1 cellular context compared by ENCODE assay signal in the genomic region with DNA sequence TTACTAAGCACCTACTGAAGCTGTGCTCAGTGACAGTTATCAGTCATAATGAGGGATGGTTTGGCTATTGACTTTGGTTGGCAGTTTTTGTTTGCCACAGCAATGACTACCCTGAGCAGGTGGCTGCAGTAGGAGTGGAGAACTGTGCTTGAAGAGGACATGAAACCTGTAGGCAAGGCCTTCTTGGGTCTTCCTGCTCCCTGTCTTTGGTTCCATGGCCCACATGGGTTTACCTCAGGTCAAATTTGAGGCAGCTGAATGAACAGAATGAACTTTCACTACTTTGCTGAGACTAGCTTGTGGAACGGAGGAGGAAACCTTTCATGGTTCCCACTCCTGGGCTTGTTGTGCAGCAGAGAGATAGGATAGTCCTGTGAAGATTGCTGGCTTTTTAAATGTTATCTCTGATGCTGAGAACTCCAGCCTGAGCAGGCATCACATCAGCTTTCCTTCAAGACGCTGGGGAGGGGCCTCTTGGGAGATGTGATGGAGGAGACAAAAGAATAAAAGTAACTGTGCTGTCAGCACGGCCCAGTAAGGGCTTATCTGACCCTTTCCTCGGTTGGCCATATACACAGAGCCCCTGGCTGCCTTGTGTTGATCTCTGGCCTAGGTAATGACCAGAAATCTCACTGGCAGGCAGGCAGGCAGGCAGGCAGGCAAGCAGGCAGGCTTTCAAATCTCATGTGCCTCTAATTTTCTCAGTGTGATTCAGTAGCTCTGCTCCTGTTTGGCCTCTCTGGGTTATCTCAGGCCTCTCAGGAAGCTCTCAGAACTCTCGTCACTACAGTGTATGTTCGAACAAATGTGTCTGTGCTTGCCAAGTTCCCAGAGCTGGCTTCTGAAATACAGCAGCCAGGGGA.
TF ChIP-seq lines count a peak whose summit lies in the region.

No MANE protein-coding gene starts in this region.

TF ChIP-seq in GM12878, 131 proteins besides CTCF, POLR2A, EP300 and RAD21:
- TF ChIP-seq RUNX3 (IDR thresholded peaks at IDR 0.05; ENCODE audit: low read length) (peak; percentile 56), IKZF1 (conservative IDR thresholded peaks at IDR 0.05) (peak; percentile 24; the same call in 1 of the 2 replicates), TBL1XR1 (IDR thresholded peaks at IDR 0.05; ENCODE audit: low read depth, low read length) (no peak), TCF12 (IDR thresholded peaks at IDR 0.05; ENCODE audit: low read depth, low read length) (peak; percentile 67; the same call in 1 of the 2 replicates), SPI1 (IDR thresholded peaks at IDR 0.05; ENCODE audit: borderline replicate concordance, insufficient read depth, low read depth, low read length) (0 out of 2 replicates have a peak, but pooled peaks have one; percentile 5), MEF2A (IDR thresholded peaks at IDR 0.05; ENCODE audit: insufficient read depth, low read depth, low read length) (0 out of 2 replicates have a peak, but pooled peaks have one; percentile 19), PAX5 (IDR thresholded peaks at IDR 0.05; ENCODE audit: borderline replicate concordance, low read depth, low read length) (no peak), NFIC (IDR thresholded peaks at IDR 0.05; ENCODE audit: low read depth, low read length) (0 out of 2 replicates have a peak, but pooled peaks have one; percentile 20), POU2F2 (IDR thresholded peaks at IDR 0.05; ENCODE audit: borderline replicate concordance, low read depth, low read length) (0 out of 3 replicates have a peak, but pooled peaks have one; percentile 14), MTA3 (IDR thresholded peaks at IDR 0.05; ENCODE audit: borderline replicate concordance, low read length) (no peak), TCF3 (IDR thresholded peaks at IDR 0.05; ENCODE audit: borderline replicate concordance, insufficient read depth, low read depth, low read length) (peak; percentile 62; the same call in 1 of the 2 replicates), MEF2B (IDR thresholded peaks at IDR 0.05; ENCODE audit: partially characterized antibody, poor library complexity, severe bottlenecking) (peak; percentile 53), SRF (IDR thresholded peaks at IDR 0.05; ENCODE audit: low read depth in 2 of 2, low read length in 2 of 2) (peak; percentile 38 to 53; a peak in 1 of 4 replicates), EED (IDR thresholded peaks at IDR 0.05; ENCODE audit: low read depth) (peak; percentile 55; the same call in 1 of the 2 replicates), CREB1 (IDR thresholded peaks at IDR 0.05; ENCODE audit: low read depth) (0 out of 2 replicates have a peak, but pooled peaks have one; percentile 10), NBN (IDR thresholded peaks at IDR 0.05) (no peak; the same call in 1 of the 2 replicates)
- TF ChIP-seq, protein P1, sequence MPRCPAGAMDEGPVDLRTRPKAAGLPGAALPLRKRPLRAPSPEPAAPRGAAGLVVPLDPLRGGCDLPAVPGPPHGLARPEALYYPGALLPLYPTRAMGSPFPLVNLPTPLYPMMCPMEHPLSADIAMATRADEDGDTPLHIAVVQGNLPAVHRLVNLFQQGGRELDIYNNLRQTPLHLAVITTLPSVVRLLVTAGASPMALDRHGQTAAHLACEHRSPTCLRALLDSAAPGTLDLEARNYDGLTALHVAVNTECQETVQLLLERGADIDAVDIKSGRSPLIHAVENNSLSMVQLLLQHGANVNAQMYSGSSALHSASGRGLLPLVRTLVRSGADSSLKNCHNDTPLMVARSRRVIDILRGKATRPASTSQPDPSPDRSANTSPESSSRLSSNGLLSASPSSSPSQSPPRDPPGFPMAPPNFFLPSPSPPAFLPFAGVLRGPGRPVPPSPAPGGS (IDR thresholded peaks at IDR 0.05; ENCODE audit: borderline replicate concordance, insufficient read depth, low read depth, low read length, poor library complexity, severe bottlenecking) = peak; percentile 31
- TF ChIP-seq, protein P2, sequence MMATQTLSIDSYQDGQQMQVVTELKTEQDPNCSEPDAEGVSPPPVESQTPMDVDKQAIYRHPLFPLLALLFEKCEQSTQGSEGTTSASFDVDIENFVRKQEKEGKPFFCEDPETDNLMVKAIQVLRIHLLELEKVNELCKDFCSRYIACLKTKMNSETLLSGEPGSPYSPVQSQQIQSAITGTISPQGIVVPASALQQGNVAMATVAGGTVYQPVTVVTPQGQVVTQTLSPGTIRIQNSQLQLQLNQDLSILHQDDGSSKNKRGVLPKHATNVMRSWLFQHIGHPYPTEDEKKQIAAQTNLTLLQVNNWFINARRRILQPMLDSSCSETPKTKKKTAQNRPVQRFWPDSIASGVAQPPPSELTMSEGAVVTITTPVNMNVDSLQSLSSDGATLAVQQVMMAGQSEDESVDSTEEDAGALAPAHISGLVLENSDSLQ (IDR thresholded peaks at IDR 0.05) = peak; percentile 87
- TF ChIP-seq, protein P3, sequence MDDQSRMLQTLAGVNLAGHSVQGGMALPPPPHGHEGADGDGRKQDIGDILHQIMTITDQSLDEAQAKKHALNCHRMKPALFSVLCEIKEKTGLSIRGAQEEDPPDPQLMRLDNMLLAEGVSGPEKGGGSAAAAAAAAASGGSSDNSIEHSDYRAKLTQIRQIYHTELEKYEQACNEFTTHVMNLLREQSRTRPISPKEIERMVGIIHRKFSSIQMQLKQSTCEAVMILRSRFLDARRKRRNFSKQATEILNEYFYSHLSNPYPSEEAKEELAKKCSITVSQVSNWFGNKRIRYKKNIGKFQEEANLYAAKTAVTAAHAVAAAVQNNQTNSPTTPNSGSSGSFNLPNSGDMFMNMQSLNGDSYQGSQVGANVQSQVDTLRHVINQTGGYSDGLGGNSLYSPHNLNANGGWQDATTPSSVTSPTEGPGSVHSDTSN (IDR thresholded peaks at IDR 0.05; ENCODE audit: insufficient replicate concordance, low read depth, low read length) = peak; percentile 76
